In genomic region chr1:7634841-7635240, GRCh38 we compare ENCODE assay signal across 2 cellular contexts.
TF ChIP-seq lines count a peak whose summit lies in the region.

No MANE protein-coding gene starts in this region.

TF ChIP-seq in GM23338, 12 proteins besides CTCF, POLR2A, EP300 and RAD21:
- TF ChIP-seq JUNB (IDR thresholded peaks at IDR 0.05; ENCODE audit: unreplicated experiment) (no peak), POLR2AphosphoS5 (IDR thresholded peaks at IDR 0.05; ENCODE audit: low read depth) (no peak), NANOG (IDR thresholded peaks at IDR 0.05; ENCODE audit: borderline replicate concordance) (no peak), ZNF462 (CRISPR knock-in tag; IDR thresholded peaks at IDR 0.05) (no peak), STAT1 (IDR thresholded peaks at IDR 0.05; ENCODE audit: unreplicated experiment) (no peak), EZH2phosphoT487 (IDR thresholded peaks at IDR 0.05; ENCODE audit: unreplicated experiment) (no peak), ZNF114 (CRISPR knock-in tag; IDR thresholded peaks at IDR 0.05) (no peak), CREB1 (CRISPR knock-in tag; IDR thresholded peaks at IDR 0.05; ENCODE audit: low read depth) (no peak), ZNF331 (CRISPR knock-in tag; IDR thresholded peaks at IDR 0.05; ENCODE audit: low read depth) (no peak), EZH2 (IDR thresholded peaks at IDR 0.05; ENCODE audit: low read depth, unreplicated experiment) (no peak)
- TF ChIP-seq, protein P1, sequence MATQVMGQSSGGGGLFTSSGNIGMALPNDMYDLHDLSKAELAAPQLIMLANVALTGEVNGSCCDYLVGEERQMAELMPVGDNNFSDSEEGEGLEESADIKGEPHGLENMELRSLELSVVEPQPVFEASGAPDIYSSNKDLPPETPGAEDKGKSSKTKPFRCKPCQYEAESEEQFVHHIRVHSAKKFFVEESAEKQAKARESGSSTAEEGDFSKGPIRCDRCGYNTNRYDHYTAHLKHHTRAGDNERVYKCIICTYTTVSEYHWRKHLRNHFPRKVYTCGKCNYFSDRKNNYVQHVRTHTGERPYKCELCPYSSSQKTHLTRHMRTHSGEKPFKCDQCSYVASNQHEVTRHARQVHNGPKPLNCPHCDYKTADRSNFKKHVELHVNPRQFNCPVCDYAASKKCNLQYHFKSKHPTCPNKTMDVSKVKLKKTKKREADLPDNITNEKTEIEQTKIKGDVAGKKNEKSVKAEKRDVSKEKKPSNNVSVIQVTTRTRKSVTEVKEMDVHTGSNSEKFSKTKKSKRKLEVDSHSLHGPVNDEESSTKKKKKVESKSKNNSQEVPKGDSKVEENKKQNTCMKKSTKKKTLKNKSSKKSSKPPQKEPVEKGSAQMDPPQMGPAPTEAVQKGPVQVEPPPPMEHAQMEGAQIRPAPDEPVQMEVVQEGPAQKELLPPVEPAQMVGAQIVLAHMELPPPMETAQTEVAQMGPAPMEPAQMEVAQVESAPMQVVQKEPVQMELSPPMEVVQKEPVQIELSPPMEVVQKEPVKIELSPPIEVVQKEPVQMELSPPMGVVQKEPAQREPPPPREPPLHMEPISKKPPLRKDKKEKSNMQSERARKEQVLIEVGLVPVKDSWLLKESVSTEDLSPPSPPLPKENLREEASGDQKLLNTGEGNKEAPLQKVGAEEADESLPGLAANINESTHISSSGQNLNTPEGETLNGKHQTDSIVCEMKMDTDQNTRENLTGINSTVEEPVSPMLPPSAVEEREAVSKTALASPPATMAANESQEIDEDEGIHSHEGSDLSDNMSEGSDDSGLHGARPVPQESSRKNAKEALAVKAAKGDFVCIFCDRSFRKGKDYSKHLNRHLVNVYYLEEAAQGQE (IDR thresholded peaks at IDR 0.05; ENCODE audit: unreplicated experiment): no peak
- TF ChIP-seq, protein P2, sequence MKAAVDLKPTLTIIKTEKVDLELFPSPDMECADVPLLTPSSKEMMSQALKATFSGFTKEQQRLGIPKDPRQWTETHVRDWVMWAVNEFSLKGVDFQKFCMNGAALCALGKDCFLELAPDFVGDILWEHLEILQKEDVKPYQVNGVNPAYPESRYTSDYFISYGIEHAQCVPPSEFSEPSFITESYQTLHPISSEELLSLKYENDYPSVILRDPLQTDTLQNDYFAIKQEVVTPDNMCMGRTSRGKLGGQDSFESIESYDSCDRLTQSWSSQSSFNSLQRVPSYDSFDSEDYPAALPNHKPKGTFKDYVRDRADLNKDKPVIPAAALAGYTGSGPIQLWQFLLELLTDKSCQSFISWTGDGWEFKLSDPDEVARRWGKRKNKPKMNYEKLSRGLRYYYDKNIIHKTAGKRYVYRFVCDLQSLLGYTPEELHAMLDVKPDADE (IDR thresholded peaks at IDR 0.05): no peak
TF ChIP-seq in GM23338: peak in this region for 0.

TF ChIP-seq in H1, 55 proteins besides CTCF, POLR2A, EP300 and RAD21:
- TF ChIP-seq, protein P3, sequence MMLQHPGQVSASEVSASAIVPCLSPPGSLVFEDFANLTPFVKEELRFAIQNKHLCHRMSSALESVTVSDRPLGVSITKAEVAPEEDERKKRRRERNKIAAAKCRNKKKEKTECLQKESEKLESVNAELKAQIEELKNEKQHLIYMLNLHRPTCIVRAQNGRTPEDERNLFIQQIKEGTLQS (IDR thresholded peaks at IDR 0.05; ENCODE audit: insufficient read depth, low read depth, low read length): no peak
- TF ChIP-seq BRCA1 (IDR thresholded peaks at IDR 0.05; ENCODE audit: low read depth, low read length): no peak
- no peak for TF ChIP-seq TBP (IDR thresholded peaks at IDR 0.05; ENCODE audit: low read depth, low read length)
- no peak for TF ChIP-seq ATF2 (IDR thresholded peaks at IDR 0.05; ENCODE audit: low read length)
- TF ChIP-seq SUZ12 (IDR thresholded peaks at IDR 0.05; ENCODE audit: low read length): no peak
- TF ChIP-seq CBX5 (IDR thresholded peaks at IDR 0.05; ENCODE audit: low read depth, low read length): no peak
- no peak for TF ChIP-seq BCL11A (IDR thresholded peaks at IDR 0.05; ENCODE audit: low read depth in 2 of 2, low read length in 2 of 2)
